In the genomic region with DNA sequence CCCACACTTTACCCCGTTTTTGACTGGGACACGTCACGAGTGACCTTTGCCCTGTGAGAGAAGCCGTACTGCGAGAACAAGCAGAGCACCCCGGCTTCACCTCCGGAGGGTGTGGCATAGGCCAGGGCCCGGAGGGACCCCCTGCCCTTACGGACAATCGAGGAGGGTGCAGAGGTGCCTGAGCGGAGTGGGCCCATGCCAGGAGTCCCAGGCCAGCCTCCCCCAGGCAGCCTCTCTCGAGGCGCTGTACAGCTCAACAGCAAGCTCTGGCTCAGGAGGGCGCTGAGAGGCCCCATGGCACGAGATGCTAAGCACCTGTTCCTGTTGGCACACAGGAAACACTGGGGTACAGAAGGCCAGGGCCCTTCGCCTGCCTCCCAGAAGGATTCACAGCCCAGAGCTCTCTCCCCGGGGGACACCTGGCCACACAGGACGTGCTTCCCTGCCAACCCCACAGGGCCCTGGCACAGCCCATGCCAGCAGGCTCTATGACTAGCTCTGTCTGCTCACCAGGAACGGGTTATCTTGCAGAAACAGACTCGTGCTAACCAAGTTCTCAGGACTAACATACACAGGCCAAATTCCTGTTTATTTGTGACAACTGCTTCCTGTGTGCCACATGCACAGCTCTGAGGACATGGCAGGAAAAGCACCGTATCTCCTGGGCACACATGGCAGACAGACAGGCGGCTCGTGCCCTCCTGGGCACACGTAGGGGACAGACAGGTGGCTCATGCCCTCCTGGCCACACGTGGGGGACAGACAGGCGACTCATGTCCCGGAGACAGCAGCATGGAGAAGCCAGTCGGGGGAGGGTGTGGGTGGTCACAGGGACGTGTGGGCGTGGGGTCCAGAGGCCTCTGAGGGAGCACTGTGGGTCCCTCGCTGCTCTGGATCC, we compare ENCODE assay signal across 15 cellular contexts. TPM values are rescaled to one million over a fixed set of nuclear protein-coding genes. Genes with fewer than 3 reads are reported as not detected.
A peak's percentile ranks its signal among the peaks of the same experiment; 100 is the strongest.
DNase-seq lines count a peak whose midpoint lies in the region; ATAC-seq and TF ChIP-seq lines count a peak whose summit lies in the region.
"Had no signal": no experiment of that assay in that cellular context is flagged by ENCODE, and none has a peak within 500 bp of the region (broad histone marks: within the 10 kb centered on the region; RNA-seq: fewer than 3 reads in every experiment).

No MANE protein-coding gene starts in this region.

- no peaks in the 10 kb centered on the region for H3K27me3 ChIP-seq in adrenal gland
- H3K27me3 ChIP-seq in MG63 = no peaks in the 10 kb centered on the region

- WGBS in adrenal gland, 4 donors = 74 to 80% (median 79%) methylated on average over 6 to 31 of the region's 31 CpGs

- intact Hi-C loops in adrenal gland (cut with DNase I) = no loop called here
- intact Hi-C loops in sciatic nerve (cut with DNase I) = no loop called here

- H3K4me3 ChIP-seq in adrenal gland (no peak overlapping the region), MG63 (no peak overlapping the region)

- H3K9me3 ChIP-seq in adrenal gland (replicated peaks in 1 of 3) (no peaks in the 10 kb centered on the region), MG63 (no peaks in the 10 kb centered on the region)

- H3K27ac ChIP-seq in adrenal gland = peak overlapping the region in 4 of 5 donors; percentile 57 to 86 (median 81)

- TF ChIP-seq POLR2A in adrenal gland (IDR thresholded peaks at IDR 0.05) = no peak

- DNase-seq in CMK (ENCODE audit: low read depth) = peak; percentile 29
- peak in 3 of 7 donors; percentile 15 to 52 (median 25) for DNase-seq in adrenal gland
- DNase-seq in islet precursor cell = peak; percentile 35
- peak; percentile 59 for DNase-seq in sciatic nerve (ENCODE audit: low spot score)
- DNase-seq in DMS53 (lab: John Stamatoyannopoulos, UW) = no peak
- no peak for DNase-seq in MG63
- DNase-seq in NCI-H526 treated with DMSO at 0.1 percent for 48 hours (lab: John Stamatoyannopoulos, UW) = no peak
- DNase-seq: activated CD8-positive, alpha-beta memory T cell treated with anti-CD3 and anti-CD28 coated beads, Interleukin-2, amount 50 U/mL, for 48 hours; amniotic stem cell; foreskin fibroblast; left cardiac atrium; NCI-H1417; NCI-H748 treated with DMSO at 0.1 percent for 48 hours; SIG-M5 had no signal

- no peak for TF ChIP-seq CTCF in adrenal gland (IDR thresholded peaks at IDR 0.05)

- ATAC-seq in sciatic nerve (no peak), GM21381 (IDR thresholded peaks at IDR 0.05; ENCODE audit: unreplicated experiment) (no peak)

- peaks cover 15 to 19% of the 10 kb centered on the region in 2 donors for H3K4me1 ChIP-seq in adrenal gland (replicated peaks in 1 of 2)

- H3K36me3 ChIP-seq in adrenal gland (replicated peaks in 1 of 2) (peaks cover 0 to 29% of the 10 kb centered on the region in 2 donors), MG63 (no peaks in the 10 kb centered on the region)

RNA-seq across cellular contexts. Expression of gene TOLLIP, which starts 11.6 kb away (rescaled TPM):
- total RNA-seq in adrenal gland (10 to 100 TPM; 62.2 to 84.1 (median 72.0) TPM), sciatic nerve (60.5 TPM)
- 10 to 100 TPM; 21.7 to 35.2 (median 23.2) TPM for polyA plus RNA-seq in adrenal gland
- 20.6 and 27.3 TPM in 2 replicates for total RNA-seq in MG63 (2014; rRNA removed; shearing (Covaris generic); ENCODE audit: low replicate concordance)

Comparison
In these comparisons a context has a peak if more than half of its experiments do, and no peak if none do; other contexts are left out.
1. DNase-seq: peak in CMK (single experiment), islet precursor cell (single experiment) and sciatic nerve (single experiment); none in DMS53 (single experiment), MG63 (single experiment) and NCI-H526 treated with DMSO at 0.1 percent for 48 hours (single experiment).